ENCODE assay signal across 8 cellular contexts in the genomic region with DNA sequence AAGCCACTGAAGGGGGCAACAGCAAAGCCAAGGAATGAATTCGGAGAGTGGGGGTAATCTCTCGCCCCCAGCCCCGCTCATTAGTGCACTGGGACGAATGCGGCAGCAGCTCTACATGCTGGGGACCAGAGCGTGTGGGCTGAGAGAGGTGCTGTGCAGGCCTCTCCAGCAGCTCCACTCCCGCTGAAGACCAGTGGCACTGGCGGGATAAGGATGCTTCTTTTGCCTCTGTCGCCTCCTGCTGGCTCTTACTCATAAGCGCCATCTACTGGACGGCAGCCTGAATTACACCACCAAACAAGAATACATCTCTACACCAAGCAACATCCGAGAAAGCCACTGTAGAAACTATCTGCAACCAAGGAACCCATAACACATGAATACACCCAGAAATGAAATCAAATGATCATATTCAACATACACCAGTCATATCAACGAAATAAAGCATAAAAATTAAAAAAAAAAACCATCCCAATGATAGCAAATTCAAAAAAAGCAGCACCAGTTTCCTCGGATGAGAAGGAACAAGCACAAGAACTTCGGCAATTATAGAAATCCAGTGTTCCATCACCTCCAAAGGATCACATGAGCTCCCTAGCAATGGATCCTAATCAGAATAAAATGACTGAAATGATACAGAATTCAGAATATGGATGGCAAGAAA.
DNase-seq lines count a peak whose midpoint lies in the region; ATAC-seq lines count a peak whose summit lies in the region.

No MANE protein-coding gene starts in this region.

- ATAC-seq in HG02852 (IDR thresholded peaks at IDR 0.05; ENCODE audit: unreplicated experiment): peak; percentile 36

- peak; percentile 74 for DNase-seq in ELF-1 (ENCODE audit: low read depth, low spot score)
- peak; percentile 56 for DNase-seq in RPMI7951 (ENCODE audit: low read depth)
- DNase-seq in activated gamma-delta T cell treated with anti-CD3 and anti-CD28 coated beads, Interleukin-2, amount 50 U/mL, for 16 hours (ENCODE audit: low read depth): peak; percentile 5
- peak; percentile 22 for DNase-seq in hepatic stellate cell (ENCODE audit: low spot score)
- DNase-seq in stimulated activated CD4-positive, alpha-beta T cell treated with anti-CD3 and anti-CD28 coated beads, Interleukin-4, amount 100 ng/mL, for 1 hour: peak; percentile 46
- no peak for DNase-seq in NCI-H1105 (lab: John Stamatoyannopoulos, UW)
- DNase-seq in midbrain (lab: John Stamatoyannopoulos, UW): no peak

Comparison
In these comparisons a context has a peak if more than half of its experiments do, and no peak if none do; other contexts are left out.
1. DNase-seq: peak in ELF-1 (single experiment), RPMI7951 (single experiment), activated gamma-delta T cell treated with anti-CD3 and anti-CD28 coated beads, Interleukin-2, amount 50 U/mL, for 16 hours (single experiment), hepatic stellate cell (single experiment) and stimulated activated CD4-positive, alpha-beta T cell treated with anti-CD3 and anti-CD28 coated beads, Interleukin-4, amount 100 ng/mL, for 1 hour (single experiment); none in NCI-H1105 (single experiment) and midbrain (single experiment).